1 cellular context compared by ENCODE assay signal in the genomic region with DNA sequence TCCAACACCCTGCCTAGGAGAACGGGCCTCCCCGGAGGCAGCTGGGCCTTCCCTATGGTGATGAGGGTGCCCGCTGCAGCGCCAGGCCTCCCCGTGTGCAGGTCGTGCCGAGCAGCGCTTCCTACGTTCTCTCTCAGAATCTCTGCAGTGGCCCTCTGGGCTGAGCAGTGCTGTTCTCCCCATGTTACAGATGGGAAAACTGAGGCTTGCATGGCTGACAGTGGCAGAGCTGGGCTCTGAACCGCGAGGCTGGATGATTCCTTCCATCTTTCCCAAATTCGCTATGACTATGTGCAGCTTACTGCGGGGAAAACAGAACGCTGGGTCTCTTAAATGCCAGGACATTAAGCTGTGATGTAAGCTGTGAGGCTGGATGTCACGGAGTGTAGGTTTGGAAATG.
TF ChIP-seq lines count a peak whose summit lies in the region.

No MANE protein-coding gene starts in this region.

TF ChIP-seq in K562, 482 proteins besides CTCF, POLR2A, EP300 and RAD21:
- 0 out of 2 replicates have a peak, but pooled peaks have one; percentile 11 for TF ChIP-seq POLR2AphosphoS5 (IDR thresholded peaks at IDR 0.05; ENCODE audit: control insufficient read depth, insufficient read depth, low read depth, low read length)
- no peak for TF ChIP-seq PBX2 (CRISPR knock-in tag; IDR thresholded peaks at IDR 0.05; ENCODE audit: low read depth)
- TF ChIP-seq PBX2 (tag; conservative IDR thresholded peaks at IDR 0.05; ENCODE audit: low read depth) = no peak
- TF ChIP-seq ZFX (CRISPR knock-in tag; IDR thresholded peaks at IDR 0.05) = peak; percentile 0; the same call in 1 of the 2 replicates
- 0 out of 2 replicates have a peak, but pooled peaks have one; percentile 29 for TF ChIP-seq HDAC2 (IDR thresholded peaks at IDR 0.05)
- TF ChIP-seq ADNP (tag; IDR thresholded peaks at IDR 0.05) = peak; percentile 13
- TF ChIP-seq ZBTB33 (CRISPR knock-in tag; IDR thresholded peaks at IDR 0.05) = peak; percentile 56; the same call in 1 of the 2 replicates
- TF ChIP-seq BCOR (IDR thresholded peaks at IDR 0.05) = peak; percentile 82
- TF ChIP-seq PTTG1 (tag; IDR thresholded peaks at IDR 0.05; ENCODE audit: low read depth) = no peak
TF ChIP-seq in K562: peak in this region for 6.
